ENCODE assay signal across 16 cellular contexts in the genomic region with DNA sequence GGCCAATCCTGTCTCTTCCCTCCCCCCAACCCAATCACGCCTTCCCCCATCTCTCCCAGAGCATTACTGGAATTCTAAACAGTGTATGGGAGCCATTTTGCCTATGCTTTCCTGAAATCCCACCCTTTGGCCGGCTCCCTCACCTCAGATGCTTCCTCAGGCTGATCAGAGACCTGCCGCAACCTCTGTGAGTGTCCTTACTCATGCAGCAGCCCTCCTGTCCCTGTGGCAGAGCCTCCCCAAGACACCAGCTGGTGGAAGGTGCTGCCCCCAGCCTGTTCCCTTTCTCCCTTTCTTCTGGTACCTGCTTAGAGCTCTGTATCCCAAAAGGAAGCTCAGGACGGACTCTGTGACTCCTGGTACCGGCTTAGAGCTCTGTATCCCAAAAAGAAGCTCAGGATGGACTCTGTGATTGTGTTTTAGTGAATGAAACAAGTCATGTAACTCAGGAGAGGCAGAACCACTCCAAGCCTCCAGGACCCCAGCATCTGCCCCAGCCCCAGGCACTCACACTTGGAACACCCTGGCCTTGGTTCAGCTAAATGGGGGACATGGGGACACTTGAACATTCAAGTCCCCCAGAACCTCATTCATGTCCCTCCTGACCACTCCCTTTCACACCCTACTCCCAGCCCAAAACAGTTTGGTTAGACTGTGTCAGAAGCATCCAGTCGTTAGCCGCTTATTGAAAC. TPM values are rescaled to one million over a fixed set of nuclear protein-coding genes. Genes with fewer than 3 reads are reported as not detected.
A peak's percentile ranks its signal among the peaks of the same experiment; 100 is the strongest.
DNase-seq lines count a peak whose midpoint lies in the region; ATAC-seq and TF ChIP-seq lines count a peak whose summit lies in the region.
"Had no signal": no experiment of that assay in that cellular context is flagged by ENCODE, and none has a peak within 500 bp of the region (broad histone marks: within the 10 kb centered on the region; RNA-seq: fewer than 3 reads in every experiment).

No MANE protein-coding gene starts in this region.

- no peaks in the 10 kb centered on the region for H3K27me3 Mint-ChIP-seq in chondrocyte (ENCODE audit: low read depth)
- H3K27me3 Mint-ChIP-seq in activated naive CD8-positive, alpha-beta T cell treated with anti-CD3 and anti-CD28 coated beads, Interleukin-2, amount 50 U/mL, for 24 hours: peaks cover 6% of the 10 kb centered on the region

- no peak for TF ChIP-seq POLR2A in vagina (IDR thresholded peaks at IDR 0.05)
- TF ChIP-seq POLR2A in esophagus muscularis mucosa (IDR thresholded peaks at IDR 0.05; ENCODE audit: low read depth): no peak

- intact Hi-C loops in vagina (cut with DNase I) (no loop called here), esophagus muscularis mucosa (cut with DNase I) (no loop called here)

- no peaks in the 10 kb centered on the region for H3K36me3 Mint-ChIP-seq in chondrocyte (ENCODE audit: low read depth)
- H3K36me3 Mint-ChIP-seq in activated naive CD8-positive, alpha-beta T cell treated with anti-CD3 and anti-CD28 coated beads, Interleukin-2, amount 50 U/mL, for 24 hours (ENCODE audit: low read depth): peaks cover 2% of the 10 kb centered on the region

- no peak overlapping the region for H3K27ac ChIP-seq in lung (ENCODE audit: low read depth in 1 of 2, low read length in 1 of 2)
- no peak overlapping the region for H3K27ac ChIP-seq in vagina
- H3K27ac ChIP-seq in esophagus muscularis mucosa (replicated peaks in 1 of 4): no peak overlapping the region
- H3K27ac ChIP-seq: BLaER1 treated with 17β-estradiol and CSF1 and Interleukin-3, amounts not matched to agents 10 nM and 100 nM had no signal

- H3K4me1 ChIP-seq in lung (ENCODE audit: control insufficient read depth in 2 of 2, insufficient read depth in 2 of 2, low read length in 2 of 2): peaks cover 0 to 12% of the 10 kb centered on the region in 2 donors
- H3K4me1 ChIP-seq in vagina: no peaks in the 10 kb centered on the region
- H3K4me1 ChIP-seq in esophagus muscularis mucosa: peaks cover 5 to 12% (median 7%) of the 10 kb centered on the region in 4 donors

- H3K27me3 ChIP-seq in lung (ENCODE audit: control insufficient read depth, insufficient read depth) (no peaks in the 10 kb centered on the region), vagina (no peaks in the 10 kb centered on the region), esophagus muscularis mucosa (no peaks in the 10 kb centered on the region)
- H3K27me3 ChIP-seq: BLaER1 treated with 17β-estradiol and CSF1 and Interleukin-3, amounts not matched to agents 10 nM and 100 nM had no signal

- no peak overlapping the region for H3K27ac Mint-ChIP-seq in chondrocyte (ENCODE audit: unreplicated experiment)
- no peak overlapping the region for H3K27ac Mint-ChIP-seq in activated naive CD8-positive, alpha-beta T cell treated with anti-CD3 and anti-CD28 coated beads, Interleukin-2, amount 50 U/mL, for 24 hours
- H3K27ac Mint-ChIP-seq: CD4-positive, alpha-beta T cell; HFFc6 had no signal

- DNase-seq in activated CD8-positive, alpha-beta memory T cell treated with anti-CD3 and anti-CD28 coated beads, Interleukin-2, amount 50 U/mL, for 48 hours: peak; percentile 30
- DNase-seq in activated CD8-positive, alpha-beta memory T cell treated with anti-CD3 and anti-CD28 coated beads, Interleukin-2, amount 50 U/mL, for 4 hours: no peak
- DNase-seq in ecto neural progenitor cell (ENCODE audit: low spot score): peak; percentile 21
- DNase-seq in lung (ENCODE audit: low spot score): peak; percentile 17
- DNase-seq in vagina (ENCODE audit: extremely low spot score in 2 of 2): peak; percentile 61 to 69
- no peak for DNase-seq in esophagus muscularis mucosa (ENCODE audit: extremely low spot score)
- no peak for DNase-seq in chondrocyte (ENCODE audit: low spot score)
- no peak for DNase-seq in activated naive CD8-positive, alpha-beta T cell treated with anti-CD3 and anti-CD28 coated beads, Interleukin-2, amount 50 U/mL, for 24 hours
- DNase-seq: ACHN; CD4-positive, alpha-beta T cell; DMS79; GOT3; HCEC 1CT; HFFc6 had no signal

- H3K36me3 ChIP-seq in lung (ENCODE audit: control insufficient read depth in 2 of 2, insufficient read depth in 2 of 2, low read length in 2 of 2) (no peaks in the 10 kb centered on the region), vagina (no peaks in the 10 kb centered on the region), esophagus muscularis mucosa (no peaks in the 10 kb centered on the region)
- H3K36me3 ChIP-seq: BLaER1 treated with 17β-estradiol and CSF1 and Interleukin-3, amounts not matched to agents 10 nM and 100 nM had no signal

- H3K4me3 Mint-ChIP-seq in chondrocyte (ENCODE audit: unreplicated experiment): no peak overlapping the region
- no peak overlapping the region for H3K4me3 Mint-ChIP-seq in activated naive CD8-positive, alpha-beta T cell treated with anti-CD3 and anti-CD28 coated beads, Interleukin-2, amount 50 U/mL, for 24 hours
- H3K4me3 Mint-ChIP-seq: CD4-positive, alpha-beta T cell; HFFc6 had no signal

- H3K4me1 Mint-ChIP-seq in chondrocyte (ENCODE audit: low read depth): peaks cover 30% of the 10 kb centered on the region
- no peaks in the 10 kb centered on the region for H3K4me1 Mint-ChIP-seq in activated naive CD8-positive, alpha-beta T cell treated with anti-CD3 and anti-CD28 coated beads, Interleukin-2, amount 50 U/mL, for 24 hours

- H3K9me3 ChIP-seq in lung (ENCODE audit: control insufficient read depth in 2 of 2, insufficient read depth in 1 of 2, low read length in 1 of 2): no peaks in the 10 kb centered on the region
- H3K9me3 ChIP-seq in vagina: no peaks in the 10 kb centered on the region
- no peaks in the 10 kb centered on the region for H3K9me3 ChIP-seq in esophagus muscularis mucosa

- no peak for ATAC-seq in lung (ENCODE audit: insufficient read depth, low FRiP score)
- ATAC-seq in activated naive CD8-positive, alpha-beta T cell treated with anti-CD3 and anti-CD28 coated beads, Interleukin-2, amount 50 U/mL, for 24 hours: no peak
- ATAC-seq: HepG2 had no signal

- TF ChIP-seq CTCF in lung (IDR thresholded peaks at IDR 0.05; ENCODE audit: control extremely low read depth, extremely low read depth) (no peak), vagina (IDR thresholded peaks at IDR 0.05) (no peak), esophagus muscularis mucosa (IDR thresholded peaks at IDR 0.05) (no peak), chondrocyte (IDR thresholded peaks at IDR 0.05) (no peak)

- H3K4me3 ChIP-seq in lung (no peak overlapping the region), vagina (no peak overlapping the region), esophagus muscularis mucosa (no peak overlapping the region)
- H3K4me3 ChIP-seq: BLaER1 treated with 17β-estradiol and CSF1 and Interleukin-3, amounts not matched to agents 10 nM and 100 nM had no signal

- TF ChIP-seq EP300 in esophagus muscularis mucosa (IDR thresholded peaks at IDR 0.05): no peak

- 92 to 93% methylated on average over 7 of the region's 7 CpGs for WGBS in lung, 2 donors
- 95% methylated on average over 5 of the region's 7 CpGs for WGBS in esophagus muscularis mucosa

- peaks cover under 1% of the 10 kb centered on the region for H3K9me3 Mint-ChIP-seq in chondrocyte (ENCODE audit: low read depth)
- H3K9me3 Mint-ChIP-seq in activated naive CD8-positive, alpha-beta T cell treated with anti-CD3 and anti-CD28 coated beads, Interleukin-2, amount 50 U/mL, for 24 hours: peaks cover 4% of the 10 kb centered on the region
- H3K9me3 Mint-ChIP-seq: HFFc6 had no signal

RNA-seq across cellular contexts. Expression of gene RIN3, which starts 29.3 kb away (rescaled TPM):
- total RNA-seq in lung: 10 to 100 TPM; 28.1 to 55.5 TPM
- polyA plus RNA-seq in lung: 10 to 100 TPM; 19.3 to 52.4 TPM
- 22.6 TPM for total RNA-seq in vagina
- 10 to 100 TPM; 10.6 to 20.0 (median 13.1) TPM for total RNA-seq in esophagus muscularis mucosa
- total RNA-seq in chondrocyte: 18.8 to 24.2 TPM (median 20.2 TPM) in 3 replicates

Comparison
In these comparisons a context has a peak if more than half of its experiments do, and no peak if none do; other contexts are left out.
1. DNase-seq: peak in activated CD8-positive, alpha-beta memory T cell treated with anti-CD3 and anti-CD28 coated beads, Interleukin-2, amount 50 U/mL, for 48 hours (single experiment), ecto neural progenitor cell (single experiment), lung (single experiment) and vagina (2 of 2); none in activated CD8-positive, alpha-beta memory T cell treated with anti-CD3 and anti-CD28 coated beads, Interleukin-2, amount 50 U/mL, for 4 hours (single experiment), esophagus muscularis mucosa (single experiment), chondrocyte (single experiment) and activated naive CD8-positive, alpha-beta T cell treated with anti-CD3 and anti-CD28 coated beads, Interleukin-2, amount 50 U/mL, for 24 hours (single experiment).